14 cellular contexts compared by ENCODE assay signal in genomic region chr2:174630097-174630496, GRCh38. TPM values are rescaled to one million over a fixed set of nuclear protein-coding genes. Genes with fewer than 3 reads are reported as not detected.
DNase-seq lines count a peak whose midpoint lies in the region; ATAC-seq, FAIRE-seq and TF ChIP-seq lines count a peak whose summit lies in the region.
"Had no signal": no experiment of that assay in that cellular context is flagged by ENCODE, and none has a peak within 500 bp of the region (broad histone marks: within the 10 kb centered on the region; RNA-seq: fewer than 3 reads in every experiment).

No MANE protein-coding gene starts in this region.

- no peak for TF ChIP-seq POLR2A in stomach (IDR thresholded peaks at IDR 0.05)

- TF ChIP-seq EP300 in stomach (IDR thresholded peaks at IDR 0.05), result no peak

- no peak for FAIRE-seq in RCC 7860 (lab: Jason Lieb, UNC)
- FAIRE-seq: G401.6 had no signal

- H3K36me3 ChIP-seq in stomach, result peaks cover 0 to 6% (median 2%) of the 10 kb centered on the region in 4 donors
- peaks cover 4% of the 10 kb centered on the region for H3K36me3 ChIP-seq in SJCRH30
- H3K36me3 ChIP-seq: prostate gland, WERI-Rb-1 had no signal

- H3K9me3 Mint-ChIP-seq in activated CD4-positive, alpha-beta T cell treated with anti-CD3 and anti-CD28 coated beads, Interleukin-2, amount 10 ng/mL, durations not matched to agents 7 days and 5 days, result no peaks in the 10 kb centered on the region
- no peaks in the 10 kb centered on the region for H3K9me3 Mint-ChIP-seq in activated CD4-positive, alpha-beta memory T cell treated with anti-CD3 and anti-CD28 coated beads for 36 hours
- H3K9me3 Mint-ChIP-seq in effector memory CD8-positive, alpha-beta T cell, result no peaks in the 10 kb centered on the region
- H3K9me3 Mint-ChIP-seq: brain had no signal

- H3K4me1 Mint-ChIP-seq in activated CD4-positive, alpha-beta T cell treated with anti-CD3 and anti-CD28 coated beads, Interleukin-2, amount 10 ng/mL, durations not matched to agents 7 days and 5 days, result peaks cover 72% of the 10 kb centered on the region
- H3K4me1 Mint-ChIP-seq in activated CD4-positive, alpha-beta memory T cell treated with anti-CD3 and anti-CD28 coated beads for 36 hours (ENCODE audit: low read depth), result peaks cover 69% of the 10 kb centered on the region
- peaks cover 65 to 84% of the 10 kb centered on the region in 2 donors for H3K4me1 Mint-ChIP-seq in effector memory CD8-positive, alpha-beta T cell (ENCODE audit: low read depth in 2 of 2)

- H3K27me3 ChIP-seq in stomach (no peaks in the 10 kb centered on the region), SJCRH30 (no peaks in the 10 kb centered on the region)

- POLR2A ChIA-PET in activated CD4-positive, alpha-beta T cell treated with anti-CD3 and anti-CD28 coated beads, Interleukin-2, amount 10 ng/mL, durations not matched to agents 7 days and 5 days (lab: Charles Lee), result interaction anchor here (1.0 kb wide), 1 partner anchor 31 kb away, joined by 4 read pairs; no protein-coding TSS in a partner anchor
- POLR2A ChIA-PET in activated CD4-positive, alpha-beta memory T cell treated with anti-CD3 and anti-CD28 coated beads for 36 hours (lab: Charles Lee), result interaction anchor here (0.9 to 1.9 kb wide), 4 partner anchors 12 to 35 kb away, joined by 3 to 10 read pairs (median 4); no protein-coding TSS in a partner anchor

- no peaks in the 10 kb centered on the region for H3K9me3 ChIP-seq in stomach
- no peaks in the 10 kb centered on the region for H3K9me3 ChIP-seq in SJCRH30 (replicated peaks)
- H3K9me3 ChIP-seq: prostate gland had no signal

- intact Hi-C loops in activated CD4-positive, alpha-beta memory T cell treated with anti-CD3 and anti-CD28 coated beads for 36 hours (cut with micrococcal nuclease), result no loop called here
- intact Hi-C loops in stomach (cut with DNase I; ENCODE audit: low total_unique reads), result no loop called here

- ATAC-seq in effector memory CD8-positive, alpha-beta T cell (replicated peaks), result no peak
- no peak for ATAC-seq in GM21360 (IDR thresholded peaks at IDR 0.05; ENCODE audit: unreplicated experiment)

- no peaks in the 10 kb centered on the region for H3K27me3 Mint-ChIP-seq in activated CD4-positive, alpha-beta T cell treated with anti-CD3 and anti-CD28 coated beads, Interleukin-2, amount 10 ng/mL, durations not matched to agents 7 days and 5 days
- H3K27me3 Mint-ChIP-seq in activated CD4-positive, alpha-beta memory T cell treated with anti-CD3 and anti-CD28 coated beads for 36 hours, result no peaks in the 10 kb centered on the region
- H3K27me3 Mint-ChIP-seq in effector memory CD8-positive, alpha-beta T cell, result no peaks in the 10 kb centered on the region
- H3K27me3 Mint-ChIP-seq: brain had no signal

- peak overlapping the region; percentile 24 for H3K4me3 Mint-ChIP-seq in activated CD4-positive, alpha-beta T cell treated with anti-CD3 and anti-CD28 coated beads, Interleukin-2, amount 10 ng/mL, durations not matched to agents 7 days and 5 days
- no peak overlapping the region for H3K4me3 Mint-ChIP-seq in activated CD4-positive, alpha-beta memory T cell treated with anti-CD3 and anti-CD28 coated beads for 36 hours
- peak overlapping the region; percentile 91 to 93 for H3K4me3 Mint-ChIP-seq in effector memory CD8-positive, alpha-beta T cell
- H3K4me3 Mint-ChIP-seq: brain had no signal

- H3K4me1 ChIP-seq in stomach (peaks cover 0 to 62% (median 24%) of the 10 kb centered on the region in 4 donors), SJCRH30 (no peaks in the 10 kb centered on the region)
- H3K4me1 ChIP-seq: prostate gland had no signal

- TF ChIP-seq CTCF in stomach (IDR thresholded peaks at IDR 0.05), result no peak

- H3K4me3 ChIP-seq in stomach, result no peak overlapping the region
- no peak overlapping the region for H3K4me3 ChIP-seq in SJCRH30
- H3K4me3 ChIP-seq: prostate gland had no signal

- DNase-seq in activated CD4-positive, alpha-beta T cell treated with anti-CD3 and anti-CD28 coated beads, Interleukin-2, amount 10 ng/mL, durations not matched to agents 7 days and 5 days, result no peak
- no peak for DNase-seq in activated CD4-positive, alpha-beta T cell treated with anti-CD3 and anti-CD28 coated beads for 48 hours
- no peak for DNase-seq in activated CD4-positive, alpha-beta memory T cell treated with anti-CD3 and anti-CD28 coated beads for 36 hours
- no peak for DNase-seq in effector memory CD8-positive, alpha-beta T cell
- DNase-seq in stomach, result no peak
- no peak for DNase-seq in RCC 7860 (ENCODE audit: low spot score)
- no peak for DNase-seq in SJCRH30
- DNase-seq: NCI-H1105 treated with DMSO at 0.1 percent for 48 hours, substantia nigra, WERI-Rb-1 had no signal

- peaks cover 84% of the 10 kb centered on the region for H3K36me3 Mint-ChIP-seq in activated CD4-positive, alpha-beta T cell treated with anti-CD3 and anti-CD28 coated beads, Interleukin-2, amount 10 ng/mL, durations not matched to agents 7 days and 5 days (ENCODE audit: low read depth)
- peaks cover 60% of the 10 kb centered on the region for H3K36me3 Mint-ChIP-seq in activated CD4-positive, alpha-beta memory T cell treated with anti-CD3 and anti-CD28 coated beads for 36 hours
- peaks cover 66% of the 10 kb centered on the region for H3K36me3 Mint-ChIP-seq in effector memory CD8-positive, alpha-beta T cell (ENCODE audit: insufficient read depth)
- H3K36me3 Mint-ChIP-seq: brain had no signal

- H3K27ac Mint-ChIP-seq in activated CD4-positive, alpha-beta T cell treated with anti-CD3 and anti-CD28 coated beads, Interleukin-2, amount 10 ng/mL, durations not matched to agents 7 days and 5 days, result no peak overlapping the region
- peak overlapping the region; percentile 95 for H3K27ac Mint-ChIP-seq in activated CD4-positive, alpha-beta memory T cell treated with anti-CD3 and anti-CD28 coated beads for 36 hours
- peak overlapping the region; percentile 94 to 96 for H3K27ac Mint-ChIP-seq in effector memory CD8-positive, alpha-beta T cell

- 74 to 94% (median 91%) methylated on average over 3 of the region's 3 CpGs for WGBS in stomach, 5 donors

- CTCF ChIA-PET in activated CD4-positive, alpha-beta T cell treated with anti-CD3 and anti-CD28 coated beads, Interleukin-2, amount 10 ng/mL, durations not matched to agents 7 days and 5 days (lab: Charles Lee), result interaction anchor here (0.5 kb wide), 1 partner anchor 17 kb away, joined by 5 read pairs; no protein-coding TSS in a partner anchor
- CTCF ChIA-PET in activated CD4-positive, alpha-beta memory T cell treated with anti-CD3 and anti-CD28 coated beads for 36 hours (lab: Charles Lee), result interaction anchor here (0.7 to 1.5 kb wide), 4 partner anchors 35 to 58 kb away, joined by 3 to 4 read pairs (median 4); no protein-coding TSS in a partner anchor

- H3K27ac ChIP-seq in stomach (peak overlapping the region in 3 of 5 donors; percentile 43 to 52 (median 44)), SJCRH30 (no peak overlapping the region)
- H3K27ac ChIP-seq: prostate gland, WERI-Rb-1 had no signal

RNA-seq across cellular contexts. Expression of gene WIPF1, which starts 32.5 kb away (rescaled TPM):
- total RNA-seq in activated CD4-positive, alpha-beta T cell treated with anti-CD3 and anti-CD28 coated beads, Interleukin-2, amount 10 ng/mL, durations not matched to agents 7 days and 5 days, result 100 to 1,000 TPM; 378 to 423 TPM
- 100 to 1,000 TPM; 170 to 183 TPM for total RNA-seq in activated CD4-positive, alpha-beta memory T cell treated with anti-CD3 and anti-CD28 coated beads for 36 hours
- 10 to 100 TPM in 4 of 5 donors, 1 to 10 TPM in 1; 9.4 to 43.8 (median 28.3) TPM for total RNA-seq in stomach
- 10 to 100 TPM in 2 of 3 donors, 1 to 10 TPM in 1; 8.8 to 22.3 (median 21.7) TPM for polyA plus RNA-seq in stomach
- 14.8 and 18.8 TPM in 2 replicates for total RNA-seq in SJCRH30 (2014; rRNA removed; shearing (Covaris generic))
